ENCODE assay signal across 26 cellular contexts in genomic region chr11:73396985-73397384, GRCh38. TPM values are rescaled to one million over a fixed set of nuclear protein-coding genes. Genes with fewer than 3 reads are reported as not detected.
DNase-seq lines count a peak whose midpoint lies in the region; ATAC-seq and TF ChIP-seq lines count a peak whose summit lies in the region.
"Had no signal": no experiment of that assay in that cellular context is flagged by ENCODE, and none has a peak within 500 bp of the region (broad histone marks: within the 10 kb centered on the region; RNA-seq: fewer than 3 reads in every experiment).

No MANE protein-coding gene starts in this region.

- H3K4me1 ChIP-seq in gastrocnemius medialis = peaks cover 18 to 32% of the 10 kb centered on the region in 2 donors
- H3K4me1 ChIP-seq: pancreas, vagina had no signal

- no peaks in the 10 kb centered on the region for H3K9me3 Mint-ChIP-seq in activated naive CD8-positive, alpha-beta T cell (ENCODE audit: low read depth)
- no peaks in the 10 kb centered on the region for H3K9me3 Mint-ChIP-seq in activated naive CD8-positive, alpha-beta T cell treated with anti-CD3 and anti-CD28 coated beads for 36 hours
- H3K9me3 Mint-ChIP-seq in IgD-negative memory B cell = no peaks in the 10 kb centered on the region
- H3K9me3 Mint-ChIP-seq: activated CD8-positive, alpha-beta T cell treated with anti-CD3 and anti-CD28 coated beads for 36 hours; CD8-positive, alpha-beta T cell; dendritic cell treated with granulocyte-macrophage colony-stimulating factor and Interleukin-4, amounts not matched to agents 40 ng/mL and 50 ng/mL, for 4 days; naive thymus-derived CD8-positive, alpha-beta T cell had no signal

- intact Hi-C loops in gastrocnemius medialis (cut with DNase I; ENCODE audit: low total_unique reads) = no loop called here
- intact Hi-C loops in posterior vena cava (cut with DNase I) = loop anchor here (10.0 kb wide), 1 partner anchor 92 kb away; the partner anchor contains the start of gene ARHGEF17 (in 2 of the 2)

- in situ Hi-C loops in gastrocnemius medialis (cut with MboI; ENCODE audit: low sequenced_read_pairs in 4 of 4) = no loop called here

- no peaks in the 10 kb centered on the region for H3K27me3 Mint-ChIP-seq in activated naive CD8-positive, alpha-beta T cell
- H3K27me3 Mint-ChIP-seq in activated naive CD8-positive, alpha-beta T cell treated with anti-CD3 and anti-CD28 coated beads for 36 hours = no peaks in the 10 kb centered on the region
- no peaks in the 10 kb centered on the region for H3K27me3 Mint-ChIP-seq in IgD-negative memory B cell
- H3K27me3 Mint-ChIP-seq: activated CD8-positive, alpha-beta T cell treated with anti-CD3 and anti-CD28 coated beads for 36 hours; dendritic cell treated with granulocyte-macrophage colony-stimulating factor and Interleukin-4, amounts not matched to agents 40 ng/mL and 50 ng/mL, for 4 days; naive thymus-derived CD8-positive, alpha-beta T cell had no signal

- no peaks in the 10 kb centered on the region for H3K36me3 Mint-ChIP-seq in activated naive CD8-positive, alpha-beta T cell
- no peaks in the 10 kb centered on the region for H3K36me3 Mint-ChIP-seq in activated naive CD8-positive, alpha-beta T cell treated with anti-CD3 and anti-CD28 coated beads for 36 hours
- no peaks in the 10 kb centered on the region for H3K36me3 Mint-ChIP-seq in IgD-negative memory B cell

- H3K9me3 ChIP-seq in gastrocnemius medialis = no peaks in the 10 kb centered on the region
- H3K9me3 ChIP-seq: A549, pancreas, stomach, vagina had no signal

- peak overlapping the region; percentile 3 to 68 (median 47) for H3K27ac ChIP-seq in gastrocnemius medialis
- H3K27ac ChIP-seq: A549, pancreas, stomach, vagina had no signal

- no peak for TF ChIP-seq CTCF in gastrocnemius medialis (IDR thresholded peaks at IDR 0.05 in 4 of 5, conservative IDR thresholded peaks at IDR 0.05 in 1 of 5)

- H3K27me3 ChIP-seq in gastrocnemius medialis = no peaks in the 10 kb centered on the region
- H3K27me3 ChIP-seq: pancreas, stomach, vagina had no signal

- H3K36me3 ChIP-seq in gastrocnemius medialis = peaks cover 0 to 23% of the 10 kb centered on the region in 2 donors
- H3K36me3 ChIP-seq: pancreas, vagina had no signal

- H3K27ac Mint-ChIP-seq in activated naive CD8-positive, alpha-beta T cell = peak overlapping the region; percentile 34
- H3K27ac Mint-ChIP-seq in activated naive CD8-positive, alpha-beta T cell treated with anti-CD3 and anti-CD28 coated beads for 36 hours = no peak overlapping the region
- H3K27ac Mint-ChIP-seq in IgD-negative memory B cell = peak overlapping the region in 2 of 3 donors; percentile 67 to 76
- H3K27ac Mint-ChIP-seq: CD8-positive, alpha-beta T cell had no signal

- DNase-seq in activated naive CD8-positive, alpha-beta T cell treated with anti-CD3 and anti-CD28 coated beads for 36 hours = no peak
- peak; percentile 36 for DNase-seq in left lobe of liver (ENCODE audit: low spot score)
- peak; percentile 51 to 60 for DNase-seq in gastrocnemius medialis
- DNase-seq in NCI-H2081 (lab: John Stamatoyannopoulos, UW) = no peak
- DNase-seq in NOMO-1 (lab: John Stamatoyannopoulos, UW; ENCODE audit: unreplicated experiment in 2 of 2) = no peak
- DNase-seq in posterior vena cava (ENCODE audit: low spot score) = no peak
- DNase-seq: activated CD8-positive, alpha-beta T cell treated with anti-CD3 and anti-CD28 coated beads for 36 hours; CD8-positive, alpha-beta T cell; central memory CD4-positive, alpha-beta T cell; MV-4-11; naive thymus-derived CD8-positive, alpha-beta T cell; NCI-H1436 treated with DMSO at 0.1 percent for 48 hours; NCI-H446; NCI-H774; RPMI8226; small intestine; stomach; T-helper 1 cell had no signal

- no peak overlapping the region for H3K4me3 ChIP-seq in gastrocnemius medialis
- H3K4me3 ChIP-seq: A549, pancreas, stomach, vagina had no signal

- no peaks in the 10 kb centered on the region for H3K4me1 Mint-ChIP-seq in activated naive CD8-positive, alpha-beta T cell (ENCODE audit: low read depth)
- H3K4me1 Mint-ChIP-seq in activated naive CD8-positive, alpha-beta T cell treated with anti-CD3 and anti-CD28 coated beads for 36 hours = peaks cover 1% of the 10 kb centered on the region
- peaks cover 5 to 9% (median 7%) of the 10 kb centered on the region in 3 donors for H3K4me1 Mint-ChIP-seq in IgD-negative memory B cell

- no peak for TF ChIP-seq POLR2A in gastrocnemius medialis (IDR thresholded peaks at IDR 0.05)

- ATAC-seq in left lobe of liver (no peak), gastrocnemius medialis (peak; percentile 41 to 64)
- ATAC-seq: A549; activated CD4-positive, CD25-positive, alpha-beta regulatory T cell treated with anti-CD3 and anti-CD28 coated beads, Interleukin-2, amount 50 U/mL, for 24 hours; activated CD8-positive, alpha-beta T cell treated with anti-CD3 and anti-CD28 coated beads for 36 hours; CD8-positive, alpha-beta T cell; left ventricle myocardium superior; naive thymus-derived CD8-positive, alpha-beta T cell; pancreas had no signal

- no peak overlapping the region for H3K4me3 Mint-ChIP-seq in activated naive CD8-positive, alpha-beta T cell
- H3K4me3 Mint-ChIP-seq in activated naive CD8-positive, alpha-beta T cell treated with anti-CD3 and anti-CD28 coated beads for 36 hours = no peak overlapping the region
- H3K4me3 Mint-ChIP-seq in IgD-negative memory B cell = no peak overlapping the region
- H3K4me3 Mint-ChIP-seq: activated CD8-positive, alpha-beta T cell treated with anti-CD3 and anti-CD28 coated beads for 36 hours; CD8-positive, alpha-beta T cell; dendritic cell treated with granulocyte-macrophage colony-stimulating factor and Interleukin-4, amounts not matched to agents 40 ng/mL and 50 ng/mL, for 4 days; naive thymus-derived CD8-positive, alpha-beta T cell had no signal

RNA-seq across cellular contexts. Expression of gene RELT, which starts 20.8 kb away (rescaled TPM):
- total RNA-seq in activated naive CD8-positive, alpha-beta T cell treated with anti-CD3 and anti-CD28 coated beads for 36 hours = 10 to 100 TPM; 23.2 to 24.2 TPM
- polyA plus RNA-seq in IgD-negative memory B cell = 29.9 TPM
- total RNA-seq in left lobe of liver (1.4 TPM), gastrocnemius medialis (10 to 100 TPM; 18.5 to 63.5 (median 36.7) TPM), posterior vena cava (10 to 100 TPM in 1 of 2 donors, 1 to 10 TPM in 1; 6.3 to 10.8 TPM)

Comparison
In these comparisons a context has a peak if more than half of its experiments do, and no peak if none do; other contexts are left out.
1. DNase-seq: peak in left lobe of liver (single experiment) and gastrocnemius medialis (2 of 2); none in activated naive CD8-positive, alpha-beta T cell treated with anti-CD3 and anti-CD28 coated beads for 36 hours (single experiment), NCI-H2081 (0 of 2), NOMO-1 (0 of 2) and posterior vena cava (single experiment).